11 cellular contexts compared by ENCODE assay signal in the genomic region with DNA sequence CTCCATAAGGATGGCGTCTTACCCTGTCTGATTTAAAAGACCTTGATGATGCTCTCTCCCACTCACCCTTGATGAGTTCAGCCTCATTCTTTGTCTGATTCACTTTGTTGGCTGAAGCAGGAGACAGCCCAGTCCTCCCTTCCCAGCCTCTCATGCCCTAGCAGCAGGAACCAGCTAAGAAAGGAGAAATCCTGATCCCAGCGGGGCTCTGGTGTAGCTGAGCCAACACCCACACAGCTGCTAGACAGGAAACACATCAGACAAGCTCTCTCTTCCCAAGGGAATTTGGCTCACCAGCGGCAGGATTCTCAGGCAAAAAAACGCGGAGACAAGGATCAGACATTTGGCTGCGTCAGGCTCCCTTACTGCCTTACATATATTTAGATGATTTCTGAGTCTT.
DNase-seq lines count a peak whose midpoint lies in the region; ATAC-seq and TF ChIP-seq lines count a peak whose summit lies in the region.
"Had no signal": no experiment of that assay in that cellular context is flagged by ENCODE, and none has a peak within 500 bp of the region (broad histone marks: within the 10 kb centered on the region; RNA-seq: fewer than 3 reads in every experiment).

No MANE protein-coding gene starts in this region.

- no peaks in the 10 kb centered on the region for H3K27me3 Mint-ChIP-seq in brain
- H3K27me3 Mint-ChIP-seq in activated CD8-positive, alpha-beta memory T cell treated with anti-CD3 and anti-CD28 coated beads, Interleukin-2, amount 10 ng/mL, durations not matched to agents 7 days and 5 days, result no peaks in the 10 kb centered on the region
- no peaks in the 10 kb centered on the region for H3K27me3 Mint-ChIP-seq in T-helper 2 cell treated with Interferon-gamma antibody and Interleukin-4, amounts not matched to agents 5 μg/mL and 100 μg/mL, for 36 hours (ENCODE audit: low read depth)
- H3K27me3 Mint-ChIP-seq: effector memory CD8-positive, alpha-beta T cell had no signal

- H3K27ac ChIP-seq in upper lobe of right lung, result no peak overlapping the region
- H3K27ac ChIP-seq: 22Rv1 had no signal

- no peak overlapping the region for H3K4me3 ChIP-seq in upper lobe of right lung
- H3K4me3 ChIP-seq in H7 (ENCODE audit: insufficient read depth, low read depth, low read length), result no peak overlapping the region

- intact Hi-C loops in upper lobe of right lung (cut with DNase I), result no loop called here

- CTCF ChIA-PET in activated CD8-positive, alpha-beta memory T cell treated with anti-CD3 and anti-CD28 coated beads, Interleukin-2, amount 10 ng/mL, durations not matched to agents 7 days and 5 days (lab: Charles Lee), result no interaction called here

- H3K36me3 Mint-ChIP-seq in brain, result no peaks in the 10 kb centered on the region
- H3K36me3 Mint-ChIP-seq in activated CD8-positive, alpha-beta memory T cell treated with anti-CD3 and anti-CD28 coated beads, Interleukin-2, amount 10 ng/mL, durations not matched to agents 7 days and 5 days, result no peaks in the 10 kb centered on the region
- H3K36me3 Mint-ChIP-seq in T-helper 2 cell treated with Interferon-gamma antibody and Interleukin-4, amounts not matched to agents 5 μg/mL and 100 μg/mL, for 36 hours (ENCODE audit: low read depth), result no peaks in the 10 kb centered on the region

- TF ChIP-seq CTCF in brain (conservative IDR thresholded peaks at IDR 0.05), result no peak
- no peak for TF ChIP-seq CTCF in upper lobe of right lung (IDR thresholded peaks at IDR 0.05)

- DNase-seq in DMS 273 (lab: John Stamatoyannopoulos, UW; ENCODE audit: unreplicated experiment) (peak; percentile 59), DMS 273 treated with DMSO at 0.1 percent for 48 hours (lab: John Stamatoyannopoulos, UW) (no peak), iris pigment epithelial cell (ENCODE audit: low read depth) (peak; percentile 61), upper lobe of right lung (no peak), H7 (no peak)
- DNase-seq in activated CD8-positive, alpha-beta memory T cell treated with anti-CD3 and anti-CD28 coated beads, Interleukin-2, amount 10 ng/mL, durations not matched to agents 7 days and 5 days, result no peak
- DNase-seq in T-helper 2 cell treated with Interferon-gamma antibody and Interleukin-4, amounts not matched to agents 5 μg/mL and 100 μg/mL, for 36 hours (ENCODE audit: low spot score), result no peak
- DNase-seq: effector memory CD8-positive, alpha-beta T cell; KG1 had no signal

- H3K27me3 ChIP-seq in upper lobe of right lung (no peaks in the 10 kb centered on the region), H7 (ENCODE audit: control insufficient read depth, insufficient read depth, low read length) (no peaks in the 10 kb centered on the region)

- no peaks in the 10 kb centered on the region for H3K36me3 ChIP-seq in upper lobe of right lung
- no peaks in the 10 kb centered on the region for H3K36me3 ChIP-seq in H7 (replicated peaks; ENCODE audit: control insufficient read depth, insufficient read depth, low read length)

- no peaks in the 10 kb centered on the region for H3K9me3 ChIP-seq in upper lobe of right lung

- H3K9me3 Mint-ChIP-seq in brain, result no peaks in the 10 kb centered on the region
- H3K9me3 Mint-ChIP-seq in activated CD8-positive, alpha-beta memory T cell treated with anti-CD3 and anti-CD28 coated beads, Interleukin-2, amount 10 ng/mL, durations not matched to agents 7 days and 5 days (ENCODE audit: low read depth), result peaks cover 3% of the 10 kb centered on the region
- peaks cover 30% of the 10 kb centered on the region for H3K9me3 Mint-ChIP-seq in T-helper 2 cell treated with Interferon-gamma antibody and Interleukin-4, amounts not matched to agents 5 μg/mL and 100 μg/mL, for 36 hours

- no peak overlapping the region for H3K4me3 Mint-ChIP-seq in brain
- H3K4me3 Mint-ChIP-seq in activated CD8-positive, alpha-beta memory T cell treated with anti-CD3 and anti-CD28 coated beads, Interleukin-2, amount 10 ng/mL, durations not matched to agents 7 days and 5 days, result no peak overlapping the region
- no peak overlapping the region for H3K4me3 Mint-ChIP-seq in T-helper 2 cell treated with Interferon-gamma antibody and Interleukin-4, amounts not matched to agents 5 μg/mL and 100 μg/mL, for 36 hours
- H3K4me3 Mint-ChIP-seq: effector memory CD8-positive, alpha-beta T cell had no signal

- peak overlapping the region in 3 of 5 experiments; percentile 32 to 50 (median 50) for H3K27ac Mint-ChIP-seq in brain
- no peak overlapping the region for H3K27ac Mint-ChIP-seq in activated CD8-positive, alpha-beta memory T cell treated with anti-CD3 and anti-CD28 coated beads, Interleukin-2, amount 10 ng/mL, durations not matched to agents 7 days and 5 days
- H3K27ac Mint-ChIP-seq in T-helper 2 cell treated with Interferon-gamma antibody and Interleukin-4, amounts not matched to agents 5 μg/mL and 100 μg/mL, for 36 hours, result no peak overlapping the region
- H3K27ac Mint-ChIP-seq: effector memory CD8-positive, alpha-beta T cell had no signal

- peak; percentile 26 for ATAC-seq in upper lobe of right lung
- no peak for ATAC-seq in activated CD8-positive, alpha-beta memory T cell treated with anti-CD3 and anti-CD28 coated beads, Interleukin-2, amount 10 ng/mL, durations not matched to agents 7 days and 5 days
- ATAC-seq: effector memory CD8-positive, alpha-beta T cell had no signal

- H3K4me1 Mint-ChIP-seq in brain, result peaks cover 17% of the 10 kb centered on the region
- no peaks in the 10 kb centered on the region for H3K4me1 Mint-ChIP-seq in activated CD8-positive, alpha-beta memory T cell treated with anti-CD3 and anti-CD28 coated beads, Interleukin-2, amount 10 ng/mL, durations not matched to agents 7 days and 5 days
- no peaks in the 10 kb centered on the region for H3K4me1 Mint-ChIP-seq in T-helper 2 cell treated with Interferon-gamma antibody and Interleukin-4, amounts not matched to agents 5 μg/mL and 100 μg/mL, for 36 hours (ENCODE audit: low read depth)

- H3K4me1 ChIP-seq in upper lobe of right lung, result no peaks in the 10 kb centered on the region

Comparison
In these comparisons a context has a peak if more than half of its experiments do, and no peak if none do; other contexts are left out.
1. DNase-seq: peak in DMS 273 (single experiment) and iris pigment epithelial cell (single experiment); none in DMS 273 treated with DMSO at 0.1 percent for 48 hours (single experiment), upper lobe of right lung (single experiment), activated CD8-positive, alpha-beta memory T cell treated with anti-CD3 and anti-CD28 coated beads, Interleukin-2, amount 10 ng/mL, durations not matched to agents 7 days and 5 days (single experiment), T-helper 2 cell treated with Interferon-gamma antibody and Interleukin-4, amounts not matched to agents 5 μg/mL and 100 μg/mL, for 36 hours (single experiment) and H7 (single experiment).
2. H3K27ac Mint-ChIP-seq: peak in brain (3 of 5); none in activated CD8-positive, alpha-beta memory T cell treated with anti-CD3 and anti-CD28 coated beads, Interleukin-2, amount 10 ng/mL, durations not matched to agents 7 days and 5 days (single experiment) and T-helper 2 cell treated with Interferon-gamma antibody and Interleukin-4, amounts not matched to agents 5 μg/mL and 100 μg/mL, for 36 hours (single experiment).